In genomic region chr12:117684471-117684870, GRCh38 we compare ENCODE assay signal across 25 cellular contexts.
DNase-seq lines count a peak whose midpoint lies in the region; ATAC-seq, FAIRE-seq and TF ChIP-seq lines count a peak whose summit lies in the region.
"Had no signal": no experiment of that assay in that cellular context is flagged by ENCODE, and none has a peak within 500 bp of the region (broad histone marks: within the 10 kb centered on the region; RNA-seq: fewer than 3 reads in every experiment).

No MANE protein-coding gene starts in this region.

- peak overlapping the region; percentile 87 for H3K9ac ChIP-seq in PC-3 (ENCODE audit: low read length)
- H3K9ac ChIP-seq: BLaER1 had no signal

- H3K4me1 ChIP-seq in PC-3 (ENCODE audit: insufficient read depth, low read length) (peaks cover 65% of the 10 kb centered on the region), pancreas (no peaks in the 10 kb centered on the region), ascending aorta (no peaks in the 10 kb centered on the region)
- H3K4me1 ChIP-seq: adrenal gland, testis had no signal

- H3K4me2 ChIP-seq in PC-3 (ENCODE audit: low read length): peak overlapping the region; percentile 87

- H3F3A ChIP-seq in PC-3 (ENCODE audit: low read length, unreplicated experiment): peaks cover 15% of the 10 kb centered on the region

- BruUV-seq in PC-3 (replicated peaks; lab: Mats Ljungman, UMichigan): no TSS peak

- 77 to 81% methylated on average over 6 of the region's 6 CpGs for WGBS in pancreas, 2 donors

- H3K9me3 ChIP-seq in PC-3 (ENCODE audit: low read length) (no peaks in the 10 kb centered on the region), pancreas (no peaks in the 10 kb centered on the region), ascending aorta (no peaks in the 10 kb centered on the region)
- H3K9me3 ChIP-seq: adrenal gland, BLaER1, testis had no signal

- DNase-seq in ACHN: peak; percentile 89
- no peak for DNase-seq in PC-3
- DNase-seq in epithelial cell of prostate (ENCODE audit: low read depth, low spot score): no peak
- no peak for DNase-seq in pancreas
- DNase-seq in cortex of kidney (lab: John Stamatoyannopoulos, UW): no peak
- DNase-seq in ascending aorta (ENCODE audit: low spot score in 2 of 2): no peak
- no peak for DNase-seq in stimulated activated CD4-positive, alpha-beta T cell treated with anti-CD3 and anti-CD28 coated beads, Interleukin-12 subunit alpha, Interleukin-12 subunit beta, amount 100 ng/mL, for 4 hours
- DNase-seq: activated CD4-positive, alpha-beta T cell treated with anti-CD3 and anti-CD28 coated beads for 48 hours; activated naive CD4-positive, alpha-beta T cell treated with anti-CD3 and anti-CD28 coated beads, Interleukin-2, amount 10 ng/mL, durations not matched to agents 7 days and 5 days; adrenal gland; brain microvascular endothelial cell; effector CD4-positive, alpha-beta T cell; H9; immature natural killer cell; Kasumi-1; naive B cell; NCI-H1436; NCI-H526; stimulated activated naive CD8-positive, alpha-beta T cell treated with anti-CD3 and anti-CD28 coated beads, Interleukin-15, Interleukin-2, amounts not matched to agents 100 U/mL and 50 U/mL, for 24 hours; T-helper 9 cell; testis had no signal

- H3K27ac ChIP-seq in PC-3 (ENCODE audit: low read length) (peak overlapping the region; percentile 98), epithelial cell of prostate (peak overlapping the region; percentile 88), pancreas (peak overlapping the region; percentile 46 to 86 (median 71)), ascending aorta (no peak overlapping the region)
- H3K27ac ChIP-seq: adrenal gland, BLaER1, testis had no signal

- no peaks in the 10 kb centered on the region for H3K79me2 ChIP-seq in PC-3 (ENCODE audit: low read length)

- no peaks in the 10 kb centered on the region for H4K20me1 ChIP-seq in PC-3 (ENCODE audit: low read length)
- H4K20me1 ChIP-seq: BLaER1 had no signal

- H2AFZ ChIP-seq in PC-3 (ENCODE audit: low read length): no peak overlapping the region

- intact Hi-C loops in PC-3 (cut with micrococcal nuclease) (loop anchor here (5.0 to 10.0 kb wide), 2 partner anchors 62 to 370 kb away; no protein-coding TSS in a partner anchor), pancreas (cut with DNase I) (no loop called here), ascending aorta (cut with DNase I) (no loop called here)

- TF ChIP-seq CTCF in PC-3 (conservative IDR thresholded peaks at IDR 0.05; ENCODE audit: low read depth, low read length) (no peak), pancreas (IDR thresholded peaks at IDR 0.05) (no peak), ascending aorta (IDR thresholded peaks at IDR 0.05) (no peak)

- H3K36me3 ChIP-seq in PC-3 (ENCODE audit: low read depth, low read length) (no peaks in the 10 kb centered on the region), pancreas (no peaks in the 10 kb centered on the region), ascending aorta (no peaks in the 10 kb centered on the region)
- H3K36me3 ChIP-seq: adrenal gland, BLaER1, brain microvascular endothelial cell had no signal

- H3K27me3 ChIP-seq in PC-3 (ENCODE audit: low read length) (no peaks in the 10 kb centered on the region), pancreas (no peaks in the 10 kb centered on the region), ascending aorta (no peaks in the 10 kb centered on the region)
- H3K27me3 ChIP-seq: adrenal gland, BLaER1, brain microvascular endothelial cell, testis had no signal

- in situ Hi-C loops in ACHN (cut with HindIII; ENCODE audit: low pct_ligation_motif_present, low pct_unique_long_range_greater_than_20kb, low sequenced_read_pairs): loop anchor here (25.0 kb wide), 1 partner anchor 153 kb away; no protein-coding TSS in a partner anchor

- H3K9me2 ChIP-seq in PC-3 (replicated peaks; ENCODE audit: low read length): no peaks in the 10 kb centered on the region

- ATAC-seq in PC-3 (no peak), pancreas (peak in 1 of 4 donors; percentile 10)
- ATAC-seq: activated T-helper 17 cell treated with anti-CD3 and anti-CD28 coated beads, Interleukin-2, amount 50 U/mL, for 72 hours; stimulated activated naive CD8-positive, alpha-beta T cell treated with anti-CD3 and anti-CD28 coated beads, Interleukin-15, Interleukin-2, amounts not matched to agents 100 U/mL and 50 U/mL, for 24 hours had no signal

- POLR2A ChIA-PET in PC-3 (lab: Charles Lee; ENCODE audit: unreplicated experiment): interaction anchor here (0.9 to 1.5 kb wide), 3 partner anchors 12 to 149 kb away, joined by 5 to 10 read pairs (median 8); no protein-coding TSS in a partner anchor

- FAIRE-seq in pancreas (lab: Jason Lieb, UNC): no peak
- FAIRE-seq: GM12892 had no signal

- H3K4me3 ChIP-seq in PC-3 (ENCODE audit: low read length) (0 out of 2 replicates have a peak overlapping the region, but pooled peaks have one; percentile 16), pancreas (no peak overlapping the region), ascending aorta (no peak overlapping the region)
- H3K4me3 ChIP-seq: adrenal gland, BLaER1, skin epidermis, testis had no signal

- CTCF ChIA-PET in PC-3 (lab: Charles Lee): interaction anchor here (0.5 to 1.5 kb wide), 5 partner anchors 10 to 318 kb away, joined by 3 to 5 read pairs (median 4); no protein-coding TSS in a partner anchor

Comparison
In these comparisons a context has a peak if more than half of its experiments do, and no peak if none do; other contexts are left out.
1. H3K27ac ChIP-seq: peak in PC-3 (single experiment), epithelial cell of prostate (single experiment) and pancreas (4 of 4); none in ascending aorta (0 of 2).